ENCODE assay signal across 19 cellular contexts in genomic region chr2:203789613-203790012, GRCh38.
"Had no signal": no experiment of that assay in that cellular context is flagged by ENCODE, and none has a peak within 500 bp of the region (broad histone marks: within the 10 kb centered on the region; RNA-seq: fewer than 3 reads in every experiment).

No MANE protein-coding gene starts in this region.

- H3K36me3 ChIP-seq: ascending aorta, transverse colon, vagina had no signal

- H3K4me3 Mint-ChIP-seq: activated T-cell treated with anti-CD3 and anti-CD28 coated beads, Interleukin-2, amount 50 U/mL, for 72 hours; memory B cell; naive thymus-derived CD8-positive, alpha-beta T cell had no signal

- H3K27me3 ChIP-seq: ascending aorta, transverse colon, vagina had no signal

- H3K27ac Mint-ChIP-seq: activated T-cell treated with anti-CD3 and anti-CD28 coated beads, Interleukin-2, amount 50 U/mL, for 72 hours; memory B cell had no signal

- H3K36me3 Mint-ChIP-seq: memory B cell had no signal

- H3K9me3 ChIP-seq: ascending aorta, mucosa of descending colon, transverse colon, vagina had no signal

- DNase-seq: activated CD4-positive, alpha-beta T cell treated with anti-CD3 and anti-CD28 coated beads, Interleukin-2, amount 50 U/mL, for 1 hour; activated CD8-positive, alpha-beta memory T cell treated with anti-CD3 and anti-CD28 coated beads, Interleukin-2, amount 50 U/mL, for 4 hours; activated effector memory CD4-positive, alpha-beta T cell treated with anti-CD3 and anti-CD28 coated beads, Interleukin-2, amount 50 U/mL, for 16 hours; activated naive CD4-positive, alpha-beta T cell treated with anti-CD3 and anti-CD28 coated beads, Interleukin-2, amount 50 U/mL, for 16 hours; activated T-cell treated with anti-CD3 and anti-CD28 coated beads, Interleukin-2, amount 50 U/mL, for 72 hours; cerebellar nuclear complex; cortex of kidney; effector CD8-positive, alpha-beta T cell; glutamatergic neuron; hippocampal formation; mucosa of descending colon; naive thymus-derived CD8-positive, alpha-beta T cell; stimulated activated CD4-positive, alpha-beta T cell treated with anti-CD3 and anti-CD28 coated beads, Interleukin-12 subunit alpha, Interleukin-12 subunit beta, amount 100 ng/mL, for 4 hours; stimulated activated CD4-positive, alpha-beta T cell treated with anti-CD3 and anti-CD28 coated beads, Interleukin-1b, Interleukin-23, amount 100 ng/mL, for 48 hours; stimulated activated naive CD8-positive, alpha-beta T cell treated with anti-CD3 and anti-CD28 coated beads, Interleukin-15, Interleukin-2, amounts not matched to agents 100 U/mL and 50 U/mL, for 24 hours; transverse colon had no signal

- H3K27ac ChIP-seq: ascending aorta, transverse colon, vagina had no signal

- H3K4me1 Mint-ChIP-seq: memory B cell had no signal

- H3K9me3 Mint-ChIP-seq: activated T-cell treated with anti-CD3 and anti-CD28 coated beads, Interleukin-2, amount 50 U/mL, for 72 hours; memory B cell; naive thymus-derived CD8-positive, alpha-beta T cell had no signal

- H3K4me3 ChIP-seq: ascending aorta, mucosa of descending colon, transverse colon, vagina had no signal
